1 cellular context compared by ENCODE assay signal in the genomic region with DNA sequence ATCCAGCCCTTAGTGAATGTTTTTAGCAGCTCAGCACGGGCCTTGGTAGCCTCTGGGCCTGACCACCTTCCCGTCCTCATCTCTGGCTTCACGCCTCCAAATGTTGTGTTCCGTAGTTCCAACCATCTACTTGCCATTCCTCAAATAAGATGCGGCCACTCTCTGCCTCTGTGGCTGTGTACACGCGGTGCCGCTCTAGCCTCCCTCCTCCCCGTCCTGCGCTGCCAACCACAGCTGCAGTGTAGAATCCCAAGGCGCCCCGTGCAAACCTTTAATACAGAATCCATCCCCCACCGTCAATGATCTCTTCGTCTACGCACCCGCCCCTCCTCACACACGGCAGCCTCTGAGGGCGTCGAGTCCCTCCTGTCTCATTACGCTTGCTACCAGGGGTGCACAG.
TF ChIP-seq lines count a peak whose summit lies in the region.

No MANE protein-coding gene starts in this region.

TF ChIP-seq in GM12878, 131 proteins besides CTCF, POLR2A, EP300 and RAD21 (continued from another document):
- TF ChIP-seq, protein P1, sequence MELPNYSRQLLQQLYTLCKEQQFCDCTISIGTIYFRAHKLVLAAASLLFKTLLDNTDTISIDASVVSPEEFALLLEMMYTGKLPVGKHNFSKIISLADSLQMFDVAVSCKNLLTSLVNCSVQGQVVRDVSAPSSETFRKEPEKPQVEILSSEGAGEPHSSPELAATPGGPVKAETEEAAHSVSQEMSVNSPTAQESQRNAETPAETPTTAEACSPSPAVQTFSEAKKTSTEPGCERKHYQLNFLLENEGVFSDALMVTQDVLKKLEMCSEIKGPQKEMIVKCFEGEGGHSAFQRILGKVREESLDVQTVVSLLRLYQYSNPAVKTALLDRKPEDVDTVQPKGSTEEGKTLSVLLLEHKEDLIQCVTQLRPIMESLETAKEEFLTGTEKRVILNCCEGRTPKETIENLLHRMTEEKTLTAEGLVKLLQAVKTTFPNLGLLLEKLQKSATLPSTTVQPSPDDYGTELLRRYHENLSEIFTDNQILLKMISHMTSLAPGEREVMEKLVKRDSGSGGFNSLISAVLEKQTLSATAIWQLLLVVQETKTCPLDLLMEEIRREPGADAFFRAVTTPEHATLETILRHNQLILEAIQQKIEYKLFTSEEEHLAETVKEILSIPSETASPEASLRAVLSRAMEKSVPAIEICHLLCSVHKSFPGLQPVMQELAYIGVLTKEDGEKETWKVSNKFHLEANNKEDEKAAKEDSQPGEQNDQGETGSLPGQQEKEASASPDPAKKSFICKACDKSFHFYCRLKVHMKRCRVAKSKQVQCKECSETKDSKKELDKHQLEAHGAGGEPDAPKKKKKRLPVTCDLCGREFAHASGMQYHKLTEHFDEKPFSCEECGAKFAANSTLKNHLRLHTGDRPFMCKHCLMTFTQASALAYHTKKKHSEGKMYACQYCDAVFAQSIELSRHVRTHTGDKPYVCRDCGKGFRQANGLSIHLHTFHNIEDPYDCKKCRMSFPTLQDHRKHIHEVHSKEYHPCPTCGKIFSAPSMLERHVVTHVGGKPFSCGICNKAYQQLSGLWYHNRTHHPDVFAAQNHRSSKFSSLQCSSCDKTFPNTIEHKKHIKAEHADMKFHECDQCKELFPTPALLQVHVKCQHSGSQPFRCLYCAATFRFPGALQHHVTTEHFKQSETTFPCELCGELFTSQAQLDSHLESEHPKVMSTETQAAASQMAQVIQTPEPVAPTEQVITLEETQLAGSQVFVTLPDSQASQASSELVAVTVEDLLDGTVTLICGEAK (IDR thresholded peaks at IDR 0.05; ENCODE audit: borderline replicate concordance): no peak
- no peak for TF ChIP-seq ZNF274 (IDR thresholded peaks at IDR 0.05; ENCODE audit: insufficient read depth, insufficient read length)
